Comparison of ENCODE assay signal across 1 cellular context in genomic region chr7:50730459-50731400, GRCh38.
TF ChIP-seq lines count a peak whose summit lies in the region.

No MANE protein-coding gene starts in this region.

TF ChIP-seq in SK-N-SH, 30 proteins besides CTCF, POLR2A, EP300 and RAD21 (continued from another document):
- TF ChIP-seq, protein P1, sequence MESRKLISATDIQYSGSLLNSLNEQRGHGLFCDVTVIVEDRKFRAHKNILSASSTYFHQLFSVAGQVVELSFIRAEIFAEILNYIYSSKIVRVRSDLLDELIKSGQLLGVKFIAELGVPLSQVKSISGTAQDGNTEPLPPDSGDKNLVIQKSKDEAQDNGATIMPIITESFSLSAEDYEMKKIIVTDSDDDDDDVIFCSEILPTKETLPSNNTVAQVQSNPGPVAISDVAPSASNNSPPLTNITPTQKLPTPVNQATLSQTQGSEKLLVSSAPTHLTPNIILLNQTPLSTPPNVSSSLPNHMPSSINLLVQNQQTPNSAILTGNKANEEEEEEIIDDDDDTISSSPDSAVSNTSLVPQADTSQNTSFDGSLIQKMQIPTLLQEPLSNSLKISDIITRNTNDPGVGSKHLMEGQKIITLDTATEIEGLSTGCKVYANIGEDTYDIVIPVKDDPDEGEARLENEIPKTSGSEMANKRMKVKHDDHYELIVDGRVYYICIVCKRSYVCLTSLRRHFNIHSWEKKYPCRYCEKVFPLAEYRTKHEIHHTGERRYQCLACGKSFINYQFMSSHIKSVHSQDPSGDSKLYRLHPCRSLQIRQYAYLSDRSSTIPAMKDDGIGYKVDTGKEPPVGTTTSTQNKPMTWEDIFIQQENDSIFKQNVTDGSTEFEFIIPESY (IDR thresholded peaks at IDR 0.05; ENCODE audit: borderline replicate concordance, low read depth): no peak
- no peak for TF ChIP-seq CHD2 (IDR thresholded peaks at IDR 0.05; ENCODE audit: low read length, partially characterized antibody)
- TF ChIP-seq NRF1 (IDR thresholded peaks at IDR 0.05; ENCODE audit: low read depth, low read length): no peak
- no peak for TF ChIP-seq GABPA (IDR thresholded peaks at IDR 0.05; ENCODE audit: low read depth)
- TF ChIP-seq FOXJ3 (CRISPR knock-in tag; IDR thresholded peaks at IDR 0.05): no peak
- TF ChIP-seq EZH2phosphoT487 (IDR thresholded peaks at IDR 0.05; ENCODE audit: borderline replicate concordance, low read depth): no peak
- TF ChIP-seq, protein P2, sequence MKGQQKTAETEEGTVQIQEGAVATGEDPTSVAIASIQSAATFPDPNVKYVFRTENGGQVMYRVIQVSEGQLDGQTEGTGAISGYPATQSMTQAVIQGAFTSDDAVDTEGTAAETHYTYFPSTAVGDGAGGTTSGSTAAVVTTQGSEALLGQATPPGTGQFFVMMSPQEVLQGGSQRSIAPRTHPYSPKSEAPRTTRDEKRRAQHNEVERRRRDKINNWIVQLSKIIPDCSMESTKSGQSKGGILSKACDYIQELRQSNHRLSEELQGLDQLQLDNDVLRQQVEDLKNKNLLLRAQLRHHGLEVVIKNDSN (IDR thresholded peaks at IDR 0.05; ENCODE audit: borderline replicate concordance, low read depth): no peak
- no peak for TF ChIP-seq RXRA (IDR thresholded peaks at IDR 0.05; ENCODE audit: borderline replicate concordance, low read depth)
- no peak for TF ChIP-seq JUND (IDR thresholded peaks at IDR 0.05)
- TF ChIP-seq TCF12 (IDR thresholded peaks at IDR 0.05): no peak
- no peak for TF ChIP-seq RFX5 (IDR thresholded peaks at IDR 0.05; ENCODE audit: low read length)
